In genomic region chr1:9413143-9413876, GRCh38 we compare ENCODE assay signal across 8 cellular contexts.
DNase-seq lines count a peak whose midpoint lies in the region; ATAC-seq and TF ChIP-seq lines count a peak whose summit lies in the region.

No MANE protein-coding gene starts in this region.

- TF ChIP-seq POLR2A in upper lobe of left lung (IDR thresholded peaks at IDR 0.05): no peak

- peak overlapping the region; percentile 56; the same call in 1 of the 2 replicates for H3K27ac ChIP-seq in HUES6 (ENCODE audit: low read depth, low read length)
- peak overlapping the region; percentile 33 for H3K27ac ChIP-seq in epithelial cell of prostate
- H3K27ac ChIP-seq in upper lobe of left lung: peak overlapping the region; percentile 42 to 82 (median 75)

- H3K36me3 ChIP-seq in HUES6 (ENCODE audit: control insufficient read depth, insufficient read depth, low read length) (no peaks in the 10 kb centered on the region), upper lobe of left lung (no peaks in the 10 kb centered on the region)

- no peak overlapping the region for H3K9ac ChIP-seq in HUES6 (ENCODE audit: low read length)

- H3K9me3 ChIP-seq in HUES6 (ENCODE audit: control insufficient read depth, insufficient read depth, low read depth, low read length) (no peaks in the 10 kb centered on the region), upper lobe of left lung (no peaks in the 10 kb centered on the region)

- H3K4me1 ChIP-seq in HUES6 (ENCODE audit: control insufficient read depth, insufficient read depth, low read length) (peaks cover 15% of the 10 kb centered on the region), upper lobe of left lung (peaks cover 12 to 17% (median 14%) of the 10 kb centered on the region in 4 donors)

- H3K27me3 ChIP-seq in HUES6 (ENCODE audit: control insufficient read depth, insufficient read depth, low read length): no peaks in the 10 kb centered on the region
- H3K27me3 ChIP-seq in upper lobe of left lung: no peaks in the 10 kb centered on the region

- DNase-seq in Caki2 (ENCODE audit: low read depth): peak; percentile 86
- peak; percentile 41 to 54 for DNase-seq in activated CD4-positive, alpha-beta T cell treated with anti-CD3 and anti-CD28 coated beads, Interleukin-2, amount 50 U/mL, for 24 hours (ENCODE audit: low read depth in 1 of 2, low spot score in 1 of 2)
- no peak for DNase-seq in epithelial cell of prostate (ENCODE audit: low read depth, low spot score)
- DNase-seq in non-pigmented ciliary epithelial cell (ENCODE audit: low read depth): peak; percentile 76
- DNase-seq in upper lobe of left lung: peak; percentile 67 to 78
- no peak for DNase-seq in OCI-M2 (lab: John Stamatoyannopoulos, UW; ENCODE audit: unreplicated experiment)

- no peak for TF ChIP-seq CTCF in upper lobe of left lung (IDR thresholded peaks at IDR 0.05)

- 15 to 33% methylated on average over 12 to 15 of the region's 15 CpGs for WGBS in upper lobe of left lung, 2 donors

- H3K4me3 ChIP-seq in HUES6 (ENCODE audit: low read depth, low read length) (peak overlapping the region; percentile 16; the same call in 1 of the 2 replicates), upper lobe of left lung (no peak overlapping the region)

- in situ Hi-C loops in Caki2 (cut with HindIII; ENCODE audit: low pct_unique_long_range_greater_than_20kb, low sequenced_read_pairs): no loop called here

- TF ChIP-seq EP300 in upper lobe of left lung (IDR thresholded peaks at IDR 0.05): no peak

- peak; percentile 61 for ATAC-seq in GM21528 (IDR thresholded peaks at IDR 0.05; ENCODE audit: low FRiP score, unreplicated experiment)
- peak; percentile 76 to 81 for ATAC-seq in upper lobe of left lung (ENCODE audit: low FRiP score in 2 of 2)

Comparison
In these comparisons a context has a peak if more than half of its experiments do, and no peak if none do; other contexts are left out.
1. DNase-seq: peak in Caki2 (single experiment), activated CD4-positive, alpha-beta T cell treated with anti-CD3 and anti-CD28 coated beads, Interleukin-2, amount 50 U/mL, for 24 hours (2 of 2), non-pigmented ciliary epithelial cell (single experiment) and upper lobe of left lung (2 of 2); none in epithelial cell of prostate (single experiment) and OCI-M2 (single experiment).
2. Peak in every context shown above with its lines, with median percentiles within 50 percentile points of each other: H3K27ac ChIP-seq.